Comparison of ENCODE assay signal across 21 cellular contexts in the genomic region with DNA sequence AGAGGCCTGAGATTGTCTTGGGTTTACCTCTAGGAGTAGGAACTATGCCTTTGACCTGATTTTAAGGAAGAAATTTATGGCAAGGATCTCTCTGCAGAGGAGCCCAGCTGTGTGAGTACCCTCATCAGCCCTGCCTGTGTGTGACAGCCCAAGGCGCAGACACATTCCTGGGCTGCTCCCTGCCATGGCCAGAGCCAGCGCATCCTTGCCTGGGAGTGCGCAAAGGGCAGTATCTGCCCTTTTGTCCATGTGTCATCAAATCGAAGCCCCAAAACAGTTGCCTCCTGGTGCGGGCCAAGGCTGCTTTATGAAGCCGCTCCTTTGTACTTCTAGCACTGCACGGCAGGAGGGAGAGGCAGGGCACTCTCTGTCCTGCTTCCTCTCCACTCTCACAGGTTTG. TPM values are rescaled to one million over a fixed set of nuclear protein-coding genes. Genes with fewer than 3 reads are reported as not detected.
DNase-seq lines count a peak whose midpoint lies in the region; ATAC-seq and TF ChIP-seq lines count a peak whose summit lies in the region.
"Had no signal": no experiment of that assay in that cellular context is flagged by ENCODE, and none has a peak within 500 bp of the region (broad histone marks: within the 10 kb centered on the region; RNA-seq: fewer than 3 reads in every experiment).

No MANE protein-coding gene starts in this region.

- TF ChIP-seq CTCF in left ventricle myocardium inferior (IDR thresholded peaks at IDR 0.05; ENCODE audit: borderline replicate concordance) (no peak), lower lobe of right lung (IDR thresholded peaks at IDR 0.05) (no peak)

- intact Hi-C loops in Right ventricle myocardium inferior (cut with DNase I) (no loop called here), left ventricle myocardium inferior (cut with micrococcal nuclease) (no loop called here), lower lobe of right lung (cut with DNase I) (no loop called here)
- intact Hi-C loops in activated CD4-positive, alpha-beta memory T cell treated with anti-CD3 and anti-CD28 coated beads for 36 hours (cut with micrococcal nuclease), result no loop called here

- H3K27ac ChIP-seq in left ventricle myocardium inferior (replicated peaks) (no peak overlapping the region), lower lobe of right lung (peak overlapping the region; percentile 9)

- no peaks in the 10 kb centered on the region for H3K9me3 ChIP-seq in left ventricle myocardium inferior (replicated peaks)
- H3K9me3 ChIP-seq in lower lobe of right lung, result no peaks in the 10 kb centered on the region

- ATAC-seq in Right ventricle myocardium inferior (no peak), lower lobe of right lung (no peak), HG02981 (IDR thresholded peaks at IDR 0.05; ENCODE audit: unreplicated experiment) (no peak)
- ATAC-seq in stimulated activated memory B cell treated with anti-CD40 and anti-IgM and Interleukin-4, amounts not matched to agents 10 μg/mL and 1 μg/mL and 100 μg/mL, for 72 hours, result no peak
- ATAC-seq: GM23338 had no signal

- POLR2A ChIA-PET in activated CD4-positive, alpha-beta memory T cell treated with anti-CD3 and anti-CD28 coated beads for 36 hours (lab: Charles Lee), result no interaction called here

- DNase-seq in Right ventricle myocardium inferior (ENCODE audit: missing footprints) (peak; percentile 9), left ventricle myocardium inferior (no peak), lower lobe of right lung (no peak), NCI-H345 treated with DMSO at 0.1 percent for 48 hours (lab: John Stamatoyannopoulos, UW; ENCODE audit: unreplicated experiment) (no peak)
- DNase-seq in activated CD4-positive, alpha-beta memory T cell treated with anti-CD3 and anti-CD28 coated beads for 36 hours, result no peak
- DNase-seq: EL; GF-D8; HCEC 1CT; NCI-H1105; NCI-H146; NCI-H2029; NCI-H226; NCI-H524; NCI-H774; NK-92 treated with Interleukin-12 subunit alpha and Interleukin-12 subunit beta, amount 100 ng/mL, for 24 hours; SHP77 had no signal

- no peaks in the 10 kb centered on the region for H3K9me3 Mint-ChIP-seq in stimulated activated memory B cell treated with anti-CD40 and anti-IgM and Interleukin-4, amounts not matched to agents 10 μg/mL and 1 μg/mL and 100 μg/mL, for 72 hours
- no peaks in the 10 kb centered on the region for H3K9me3 Mint-ChIP-seq in activated CD4-positive, alpha-beta memory T cell treated with anti-CD3 and anti-CD28 coated beads for 36 hours
- H3K9me3 Mint-ChIP-seq: GM23338, IgD-negative memory B cell had no signal

- peaks cover 70% of the 10 kb centered on the region for H3K36me3 Mint-ChIP-seq in stimulated activated memory B cell treated with anti-CD40 and anti-IgM and Interleukin-4, amounts not matched to agents 10 μg/mL and 1 μg/mL and 100 μg/mL, for 72 hours
- H3K36me3 Mint-ChIP-seq in activated CD4-positive, alpha-beta memory T cell treated with anti-CD3 and anti-CD28 coated beads for 36 hours, result peaks cover 15% of the 10 kb centered on the region
- H3K36me3 Mint-ChIP-seq: IgD-negative memory B cell had no signal

- H3K36me3 ChIP-seq in left ventricle myocardium inferior (peaks cover 99% of the 10 kb centered on the region), lower lobe of right lung (peaks cover 98% of the 10 kb centered on the region)

- H3K4me1 ChIP-seq in left ventricle myocardium inferior (no peaks in the 10 kb centered on the region), lower lobe of right lung (peaks cover 9% of the 10 kb centered on the region)

- H3K27me3 Mint-ChIP-seq in stimulated activated memory B cell treated with anti-CD40 and anti-IgM and Interleukin-4, amounts not matched to agents 10 μg/mL and 1 μg/mL and 100 μg/mL, for 72 hours, result no peaks in the 10 kb centered on the region
- no peaks in the 10 kb centered on the region for H3K27me3 Mint-ChIP-seq in activated CD4-positive, alpha-beta memory T cell treated with anti-CD3 and anti-CD28 coated beads for 36 hours
- H3K27me3 Mint-ChIP-seq: IgD-negative memory B cell had no signal

- H3K27ac Mint-ChIP-seq in stimulated activated memory B cell treated with anti-CD40 and anti-IgM and Interleukin-4, amounts not matched to agents 10 μg/mL and 1 μg/mL and 100 μg/mL, for 72 hours, result peak overlapping the region; percentile 59
- no peak overlapping the region for H3K27ac Mint-ChIP-seq in activated CD4-positive, alpha-beta memory T cell treated with anti-CD3 and anti-CD28 coated beads for 36 hours
- H3K27ac Mint-ChIP-seq: GM23338 had no signal

- H3K27me3 ChIP-seq in left ventricle myocardium inferior (ENCODE audit: low read depth) (no peaks in the 10 kb centered on the region), lower lobe of right lung (ENCODE audit: low read depth) (no peaks in the 10 kb centered on the region)

- CTCF ChIA-PET in activated CD4-positive, alpha-beta memory T cell treated with anti-CD3 and anti-CD28 coated beads for 36 hours (lab: Charles Lee), result interaction anchor here (0.6 to 1.8 kb wide), 2 partner anchors 50 to 143 kb away, joined by 4 to 5 read pairs; no protein-coding TSS in a partner anchor

- H3K4me3 ChIP-seq in left ventricle myocardium inferior (no peak overlapping the region), lower lobe of right lung (no peak overlapping the region)
- H3K4me3 ChIP-seq: GM23338 had no signal

- peaks cover 13% of the 10 kb centered on the region for H3K4me1 Mint-ChIP-seq in stimulated activated memory B cell treated with anti-CD40 and anti-IgM and Interleukin-4, amounts not matched to agents 10 μg/mL and 1 μg/mL and 100 μg/mL, for 72 hours
- H3K4me1 Mint-ChIP-seq in activated CD4-positive, alpha-beta memory T cell treated with anti-CD3 and anti-CD28 coated beads for 36 hours (ENCODE audit: low read depth), result peaks cover 1% of the 10 kb centered on the region
- H3K4me1 Mint-ChIP-seq: GM23338 had no signal

- H3K4me3 Mint-ChIP-seq in stimulated activated memory B cell treated with anti-CD40 and anti-IgM and Interleukin-4, amounts not matched to agents 10 μg/mL and 1 μg/mL and 100 μg/mL, for 72 hours, result no peak overlapping the region
- no peak overlapping the region for H3K4me3 Mint-ChIP-seq in activated CD4-positive, alpha-beta memory T cell treated with anti-CD3 and anti-CD28 coated beads for 36 hours
- H3K4me3 Mint-ChIP-seq: GM23338, IgD-negative memory B cell had no signal

RNA-seq across cellular contexts. Expression of a gene that starts 51.9 kb away (rescaled TPM):
- total RNA-seq in Right ventricle myocardium inferior (not detected), left ventricle myocardium inferior (not detected), lower lobe of right lung (6.3 TPM)
- not detected for total RNA-seq in activated CD4-positive, alpha-beta memory T cell treated with anti-CD3 and anti-CD28 coated beads for 36 hours
- total RNA-seq: A172 had no signal
